33 cellular contexts compared by ENCODE assay signal in the genomic region with DNA sequence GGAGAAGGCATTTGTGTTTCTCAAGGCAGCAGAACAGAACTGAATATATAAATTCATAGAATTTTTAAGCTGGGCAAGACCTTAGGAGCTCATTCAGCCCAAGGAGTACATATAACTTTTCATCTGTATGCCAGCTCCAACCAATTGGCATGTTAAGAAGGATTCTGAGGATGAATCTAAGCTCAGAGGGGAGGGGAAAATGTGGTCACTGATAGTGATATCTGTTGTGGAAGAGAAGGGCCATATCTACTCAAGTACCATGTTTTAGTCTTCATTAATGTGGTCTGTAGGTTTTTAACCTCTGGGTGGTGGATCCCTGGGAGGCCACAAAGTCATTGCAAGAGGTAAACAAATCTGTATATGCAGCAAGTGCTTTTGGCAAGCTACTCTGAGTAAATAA. TPM values are rescaled to one million over a fixed set of nuclear protein-coding genes. Genes with fewer than 3 reads are reported as not detected.
DNase-seq lines count a peak whose midpoint lies in the region; ATAC-seq, FAIRE-seq and TF ChIP-seq lines count a peak whose summit lies in the region.
"Had no signal": no experiment of that assay in that cellular context is flagged by ENCODE, and none has a peak within 500 bp of the region (broad histone marks: within the 10 kb centered on the region; RNA-seq: fewer than 3 reads in every experiment).

No MANE protein-coding gene starts in this region.

- no peak for TF ChIP-seq EP300 in gastroesophageal sphincter (IDR thresholded peaks at IDR 0.05)

- H3K4me3 ChIP-seq in heart left ventricle = peak overlapping the region in 1 of 12 donors; percentile 14
- peak overlapping the region; percentile 26 for H3K4me3 ChIP-seq in astrocyte (ENCODE audit: insufficient read depth, low read depth, low read length)
- H3K4me3 ChIP-seq in gastroesophageal sphincter = peak overlapping the region; percentile 17 to 29
- H3K4me3 ChIP-seq in tibial artery = peak overlapping the region in 1 of 2 donors; percentile 8
- H3K4me3 ChIP-seq: adrenal gland, prostate gland had no signal

- peaks cover 0 to 20% (median 3%) of the 10 kb centered on the region in 9 donors for H3K36me3 ChIP-seq in heart left ventricle
- H3K36me3 ChIP-seq in astrocyte (ENCODE audit: insufficient read depth, low read length) = peaks cover 46% of the 10 kb centered on the region
- peaks cover 0 to 6% of the 10 kb centered on the region in 2 donors for H3K36me3 ChIP-seq in gastroesophageal sphincter
- peaks cover 0 to 12% (median 0%) of the 10 kb centered on the region in 3 donors for H3K36me3 ChIP-seq in tibial artery
- H3K36me3 ChIP-seq: adrenal gland, prostate gland had no signal

- H3K4me3 Mint-ChIP-seq in astrocyte (ENCODE audit: unreplicated experiment) (no peak overlapping the region), immature natural killer cell (no peak overlapping the region)
- H3K4me3 Mint-ChIP-seq: activated CD4-positive, alpha-beta T cell treated with anti-CD3 and anti-CD28 coated beads for 36 hours; activated CD8-positive, alpha-beta T cell treated with anti-CD3 and anti-CD28 coated beads for 36 hours; activated naive CD4-positive, alpha-beta T cell treated with anti-CD3 and anti-CD28 coated beads for 36 hours; effector memory CD8-positive, alpha-beta T cell; natural killer cell; stimulated activated effector memory CD8-positive, alpha-beta T cell treated with anti-CD3 and anti-CD28 coated beads, Interleukin-12 subunit alpha, Interleukin-12 subunit beta, amount 100 ng/mL, for 72 hours had no signal

- TF ChIP-seq POLR2A in heart left ventricle (IDR thresholded peaks at IDR 0.05) = no peak
- no peak for TF ChIP-seq POLR2A in gastroesophageal sphincter (IDR thresholded peaks at IDR 0.05)

- H3K27me3 ChIP-seq in heart left ventricle (no peaks in the 10 kb centered on the region), astrocyte (ENCODE audit: insufficient read depth, low read length) (no peaks in the 10 kb centered on the region), gastroesophageal sphincter (no peaks in the 10 kb centered on the region), tibial artery (no peaks in the 10 kb centered on the region)
- H3K27me3 ChIP-seq: adrenal gland had no signal

- H2AFZ ChIP-seq in astrocyte (ENCODE audit: low read depth, low read length) = no peak overlapping the region

- H3K4me1 ChIP-seq in heart left ventricle (peaks cover 0 to 99% (median 68%) of the 10 kb centered on the region in 12 donors), astrocyte (ENCODE audit: insufficient read depth, low read length) (peaks cover 71% of the 10 kb centered on the region), gastroesophageal sphincter (peaks cover 6 to 69% (median 23%) of the 10 kb centered on the region in 3 donors), tibial artery (peaks cover 0 to 83% (median 41%) of the 10 kb centered on the region in 4 donors)

- H3K27ac Mint-ChIP-seq in astrocyte (ENCODE audit: unreplicated experiment) (no peak overlapping the region), immature natural killer cell (no peak overlapping the region)
- H3K27ac Mint-ChIP-seq: activated CD4-positive, alpha-beta T cell treated with anti-CD3 and anti-CD28 coated beads for 36 hours; activated CD8-positive, alpha-beta T cell treated with anti-CD3 and anti-CD28 coated beads for 36 hours; activated naive CD4-positive, alpha-beta T cell treated with anti-CD3 and anti-CD28 coated beads for 36 hours; effector memory CD8-positive, alpha-beta T cell; natural killer cell; stimulated activated effector memory CD8-positive, alpha-beta T cell treated with anti-CD3 and anti-CD28 coated beads, Interleukin-12 subunit alpha, Interleukin-12 subunit beta, amount 100 ng/mL, for 72 hours had no signal

- H3K36me3 Mint-ChIP-seq in astrocyte (ENCODE audit: low read depth, unreplicated experiment) (peaks cover 18% of the 10 kb centered on the region), immature natural killer cell (no peaks in the 10 kb centered on the region)
- H3K36me3 Mint-ChIP-seq: natural killer cell; stimulated activated effector memory CD8-positive, alpha-beta T cell treated with anti-CD3 and anti-CD28 coated beads, Interleukin-12 subunit alpha, Interleukin-12 subunit beta, amount 100 ng/mL, for 72 hours had no signal

- peak overlapping the region; percentile 44 for H3K9ac ChIP-seq in astrocyte (ENCODE audit: low read length)

- TF ChIP-seq CTCF in heart left ventricle (IDR thresholded peaks at IDR 0.05) (no peak), astrocyte (IDR thresholded peaks at IDR 0.05; ENCODE audit: insufficient read depth, low read depth, low read length) (no peak), gastroesophageal sphincter (IDR thresholded peaks at IDR 0.05) (no peak), tibial artery (IDR thresholded peaks at IDR 0.05) (no peak)

- H3K27ac ChIP-seq in heart left ventricle = peak overlapping the region in 11 of 12 donors; percentile 7 to 92 (median 81)
- H3K27ac ChIP-seq in astrocyte (ENCODE audit: low read depth, low read length) = peak overlapping the region; percentile 8
- peak overlapping the region; percentile 89 to 98 (median 94) for H3K27ac ChIP-seq in gastroesophageal sphincter
- peak overlapping the region; percentile 89 to 94 for H3K27ac ChIP-seq in tibial artery
- H3K27ac ChIP-seq: 22Rv1, HL-60, prostate gland had no signal

- intact Hi-C loops in heart left ventricle (cut with DNase I) (loop anchor here in 6 of 10 donors (5.0 to 10.0 kb wide), 4 partner anchors 41 to 149 kb away; no protein-coding TSS in a partner anchor), Right ventricle myocardium inferior (cut with DNase I) (no loop called here), tibial artery (cut with DNase I; ENCODE audit: low total_unique reads) (no loop called here)

- FAIRE-seq in astrocyte (lab: Jason Lieb, UNC) = no peak

- peak overlapping the region; percentile 96 for H3K4me2 ChIP-seq in astrocyte (ENCODE audit: low read length)

- H3K27me3 Mint-ChIP-seq in astrocyte (ENCODE audit: low read depth, unreplicated experiment) = no peaks in the 10 kb centered on the region
- H3K27me3 Mint-ChIP-seq in immature natural killer cell (ENCODE audit: low read depth in 3 of 3) = peaks cover 0 to 7% (median 1%) of the 10 kb centered on the region in 3 donors
- H3K27me3 Mint-ChIP-seq: activated CD4-positive, alpha-beta T cell treated with anti-CD3 and anti-CD28 coated beads for 36 hours; activated CD8-positive, alpha-beta T cell treated with anti-CD3 and anti-CD28 coated beads for 36 hours had no signal

- H3K4me1 Mint-ChIP-seq in astrocyte (ENCODE audit: low read depth, unreplicated experiment) (peaks cover 34% of the 10 kb centered on the region), immature natural killer cell (no peaks in the 10 kb centered on the region)
- H3K4me1 Mint-ChIP-seq: activated CD4-positive, alpha-beta T cell treated with anti-CD3 and anti-CD28 coated beads for 36 hours; natural killer cell; stimulated activated effector memory CD8-positive, alpha-beta T cell treated with anti-CD3 and anti-CD28 coated beads, Interleukin-12 subunit alpha, Interleukin-12 subunit beta, amount 100 ng/mL, for 72 hours had no signal

- no peaks in the 10 kb centered on the region for H3K9me3 Mint-ChIP-seq in astrocyte (ENCODE audit: unreplicated experiment)
- H3K9me3 Mint-ChIP-seq in immature natural killer cell = no peaks in the 10 kb centered on the region
- H3K9me3 Mint-ChIP-seq: activated CD8-positive, alpha-beta T cell treated with anti-CD3 and anti-CD28 coated beads for 36 hours; activated naive CD4-positive, alpha-beta T cell treated with anti-CD3 and anti-CD28 coated beads for 36 hours; effector memory CD8-positive, alpha-beta T cell; natural killer cell; stimulated activated effector memory CD8-positive, alpha-beta T cell treated with anti-CD3 and anti-CD28 coated beads, Interleukin-12 subunit alpha, Interleukin-12 subunit beta, amount 100 ng/mL, for 72 hours had no signal

- DNase-seq in heart left ventricle = no peak
- no peak for DNase-seq in Right ventricle myocardium inferior (ENCODE audit: missing footprints)
- no peak for DNase-seq in astrocyte (ENCODE audit: low read depth)
- DNase-seq in tibial artery = no peak
- DNase-seq in dedifferentiated amniotic fluid mesenchymal stem cell (ENCODE audit: extremely low spot score) = no peak
- DNase-seq in immature natural killer cell = no peak
- DNase-seq: activated CD4-positive, alpha-beta T cell treated with anti-CD3 and anti-CD28 coated beads for 36 hours; activated CD8-positive, alpha-beta memory T cell treated with anti-CD3 and anti-CD28 coated beads, Interleukin-2, amount 50 U/mL, for 48 hours; activated CD8-positive, alpha-beta T cell treated with anti-CD3 and anti-CD28 coated beads for 36 hours; activated naive CD4-positive, alpha-beta T cell treated with anti-CD3 and anti-CD28 coated beads for 36 hours; adrenal gland; Calu3; caudate nucleus; cortex of kidney; DMS79; effector memory CD8-positive, alpha-beta T cell; foreskin melanocyte; GOT3; kidney glomerular epithelial cell; MM.1S; natural killer cell; NCI-H1930; NCI-H524; nucleus accumbens; SIG-M5; substantia nigra; SW 1271 had no signal

- peaks cover 100% of the 10 kb centered on the region for H3K79me2 ChIP-seq in astrocyte (ENCODE audit: insufficient read depth, low read length)

- ATAC-seq in heart left ventricle (no peak), Right ventricle myocardium inferior (no peak), gastroesophageal sphincter (no peak), GM18873 (IDR thresholded peaks at IDR 0.05; ENCODE audit: low FRiP score, unreplicated experiment) (no peak)
- ATAC-seq: activated CD4-positive, alpha-beta T cell treated with anti-CD3 and anti-CD28 coated beads for 36 hours; activated CD8-positive, alpha-beta T cell treated with anti-CD3 and anti-CD28 coated beads for 36 hours; effector memory CD8-positive, alpha-beta T cell; natural killer cell; stimulated activated effector memory CD8-positive, alpha-beta T cell treated with anti-CD3 and anti-CD28 coated beads, Interleukin-12 subunit alpha, Interleukin-12 subunit beta, amount 100 ng/mL, for 72 hours had no signal

- no peaks in the 10 kb centered on the region for H3K9me3 ChIP-seq in heart left ventricle
- H3K9me3 ChIP-seq in astrocyte (ENCODE audit: insufficient read depth, low read depth, low read length) = no peaks in the 10 kb centered on the region
- H3K9me3 ChIP-seq in gastroesophageal sphincter = no peaks in the 10 kb centered on the region
- no peaks in the 10 kb centered on the region for H3K9me3 ChIP-seq in tibial artery
- H3K9me3 ChIP-seq: adrenal gland, prostate gland had no signal

- peaks cover 99% of the 10 kb centered on the region for H4K20me1 ChIP-seq in astrocyte (ENCODE audit: insufficient read depth, low read length)

RNA-seq across cellular contexts. Expression of gene CALD1, which starts 6.4 kb away (rescaled TPM):
- total RNA-seq in heart left ventricle (100 to 1,000 TPM in 8 of 9 donors, 10 to 100 TPM in 1; 89.6 to 186 (median 130) TPM), Right ventricle myocardium inferior (99.1 TPM), astrocyte (1,834 and 1,872 TPM in 2 replicates), gastroesophageal sphincter (1,000 to 10,000 TPM; 1,513 to 2,575 (median 1,808) TPM)
- polyA plus RNA-seq in heart left ventricle (100 to 1,000 TPM in 1 of 2 donors, 10 to 100 TPM in 1; 95.1 to 104 TPM), immature natural killer cell (under 1 TPM in 2 of 3 donors, not detected in 1; 0.06 to 0.07 TPM)

Comparison
In these comparisons a context has a peak if more than half of its experiments do, and no peak if none do; other contexts are left out.
1. intact Hi-C loops: an anchor here in heart left ventricle (5.0 to 10.0 kb wide); none called in Right ventricle myocardium inferior and tibial artery.
2. H3K27ac ChIP-seq: peak in every context shown above with its lines; median percentile 94 in gastroesophageal sphincter; 92 in tibial artery; 81 in heart left ventricle; 8 in astrocyte.